8 cellular contexts compared by ENCODE assay signal in genomic region chr11:15113381-15113780, GRCh38. TPM values are rescaled to one million over a fixed set of nuclear protein-coding genes. Genes with fewer than 3 reads are reported as not detected.
DNase-seq lines count a peak whose midpoint lies in the region; ATAC-seq and TF ChIP-seq lines count a peak whose summit lies in the region.

No MANE protein-coding gene starts in this region.

- ATAC-seq in activated CD4-positive, CD25-positive, alpha-beta regulatory T cell treated with anti-CD3 and anti-CD28 coated beads, Interleukin-2, amount 50 U/mL, for 24 hours = peak; percentile 39 to 45
- ATAC-seq in HG03066 (IDR thresholded peaks at IDR 0.05; ENCODE audit: low read depth, unreplicated experiment) = peak; percentile 83
- peak; percentile 95 to 96 for ATAC-seq in stimulated activated naive B cell treated with anti-CD40 and anti-IgM and Interleukin-4, amounts not matched to agents 10 μg/mL and 1 μg/mL and 100 μg/mL, for 72 hours (replicated peaks)

- H3K36me3 Mint-ChIP-seq in stimulated activated naive B cell treated with anti-CD40 and anti-IgM and Interleukin-4, amounts not matched to agents 10 μg/mL and 1 μg/mL and 100 μg/mL, for 72 hours = peaks cover 3 to 4% of the 10 kb centered on the region in 2 donors

- H3K4me3 Mint-ChIP-seq in stimulated activated naive B cell treated with anti-CD40 and anti-IgM and Interleukin-4, amounts not matched to agents 10 μg/mL and 1 μg/mL and 100 μg/mL, for 72 hours = peak overlapping the region; percentile 77 to 80

- peaks cover 49 to 85% of the 10 kb centered on the region in 2 donors for H3K4me1 Mint-ChIP-seq in stimulated activated naive B cell treated with anti-CD40 and anti-IgM and Interleukin-4, amounts not matched to agents 10 μg/mL and 1 μg/mL and 100 μg/mL, for 72 hours

- H3K9me2 ChIP-seq in SK-N-SH = no peaks in the 10 kb centered on the region

- CTCF ChIA-PET in SK-N-SH (lab: Yijun Ruan, JAX) = interaction anchor here (0.9 to 6.2 kb wide), 6 partner anchors 11 to 139 kb away, joined by 3 to 67 read pairs (median 4); no protein-coding TSS in a partner anchor

- peaks cover 21 to 24% of the 10 kb centered on the region in 2 donors for H3K27me3 Mint-ChIP-seq in stimulated activated naive B cell treated with anti-CD40 and anti-IgM and Interleukin-4, amounts not matched to agents 10 μg/mL and 1 μg/mL and 100 μg/mL, for 72 hours

- H2AFZ ChIP-seq in SK-N-SH (ENCODE audit: low read depth) = no peak overlapping the region; the same call in 1 of the 2 replicates

- no peak overlapping the region for H3K4me3 ChIP-seq in SK-N-SH (ENCODE audit: low read depth in 2 of 2, low read length in 1 of 2)

- H3K36me3 ChIP-seq in SK-N-SH (replicated peaks in 1 of 2; ENCODE audit: control insufficient read depth in 1 of 2, insufficient read depth in 2 of 2, low read length in 1 of 2) = no peaks in the 10 kb centered on the region

- POLR2A ChIA-PET in SK-N-SH (lab: Yijun Ruan, JAX) = no interaction called here

- H4K20me1 ChIP-seq in SK-N-SH (ENCODE audit: insufficient read depth) = no peaks in the 10 kb centered on the region

- peaks cover 0 to 7% of the 10 kb centered on the region in 2 experiments; a peak in 1 of 4 replicates for H3K4me1 ChIP-seq in SK-N-SH (ENCODE audit: control insufficient read depth in 1 of 2, insufficient read depth in 2 of 2, low read depth in 1 of 2, low read length in 1 of 2)

- H3K4me2 ChIP-seq in SK-N-SH = no peak overlapping the region

- H3K27me3 ChIP-seq in SK-N-SH (ENCODE audit: insufficient read depth) = no peaks in the 10 kb centered on the region; the same call in 1 of the 2 replicates

- no peaks in the 10 kb centered on the region for H3F3A ChIP-seq in SK-N-SH (replicated peaks; ENCODE audit: insufficient read depth)

- no peak overlapping the region for H3K27ac ChIP-seq in SK-N-SH (ENCODE audit: low read depth in 2 of 2, low read length in 1 of 2)

- DNase-seq in activated CD4-positive, CD25-positive, alpha-beta regulatory T cell treated with anti-CD3 and anti-CD28 coated beads, Interleukin-2, amount 50 U/mL, for 72 hours = no peak
- DNase-seq in SKM-1 (lab: John Stamatoyannopoulos, UW; ENCODE audit: unreplicated experiment) (peak; percentile 90), activated gamma-delta T cell (lab: John Stamatoyannopoulos, UW) (no peak), H4 (ENCODE audit: low spot score) (no peak), SK-N-SH (no peak)
- DNase-seq in stimulated activated naive B cell treated with anti-CD40 and anti-IgM and Interleukin-4, amounts not matched to agents 10 μg/mL and 1 μg/mL and 100 μg/mL, for 72 hours = peak; percentile 73

- no peaks in the 10 kb centered on the region for H3K79me2 ChIP-seq in SK-N-SH (ENCODE audit: insufficient read depth)

- WGBS in SK-N-SH (ENCODE audit: low lambda C conversion rate) = 64% methylated on average over 4 of the region's 5 CpGs

- H3K9ac ChIP-seq in SK-N-SH = no peak overlapping the region

- H3K9me3 ChIP-seq in SK-N-SH = no peaks in the 10 kb centered on the region

- H3K9me3 Mint-ChIP-seq in stimulated activated naive B cell treated with anti-CD40 and anti-IgM and Interleukin-4, amounts not matched to agents 10 μg/mL and 1 μg/mL and 100 μg/mL, for 72 hours = peaks cover 2 to 4% of the 10 kb centered on the region in 2 donors

- TF ChIP-seq EP300 in SK-N-SH (IDR thresholded peaks at IDR 0.05; ENCODE audit: borderline replicate concordance in 1 of 2, low read depth in 1 of 2, low read length in 1 of 2) = no peak

- no peak for TF ChIP-seq RAD21 in SK-N-SH (IDR thresholded peaks at IDR 0.05; ENCODE audit: low read length)

- peak overlapping the region; percentile 94 for H3K27ac Mint-ChIP-seq in stimulated activated naive B cell treated with anti-CD40 and anti-IgM and Interleukin-4, amounts not matched to agents 10 μg/mL and 1 μg/mL and 100 μg/mL, for 72 hours

- no peak for TF ChIP-seq CTCF in SK-N-SH (IDR thresholded peaks at IDR 0.05)

TF ChIP-seq in SK-N-SH, 30 proteins besides CTCF, POLR2A, EP300 and RAD21:
- TF ChIP-seq NFIC (IDR thresholded peaks at IDR 0.05; ENCODE audit: borderline replicate concordance) (no peak), CHD2 (IDR thresholded peaks at IDR 0.05; ENCODE audit: low read length, partially characterized antibody) (no peak), FOSL2 (IDR thresholded peaks at IDR 0.05; ENCODE audit: borderline replicate concordance, low read depth) (no peak), JUND (IDR thresholded peaks at IDR 0.05) (no peak), YY1 (IDR thresholded peaks at IDR 0.05; ENCODE audit: low read depth) (no peak), NRF1 (IDR thresholded peaks at IDR 0.05; ENCODE audit: low read depth, low read length) (no peak), SMC3 (IDR thresholded peaks at IDR 0.05; ENCODE audit: low read depth, low read length) (no peak), GABPA (IDR thresholded peaks at IDR 0.05; ENCODE audit: low read depth) (no peak), FOXJ3 (CRISPR knock-in tag; IDR thresholded peaks at IDR 0.05) (no peak), FOXM1 (IDR thresholded peaks at IDR 0.05; ENCODE audit: low read depth) (no peak), TCF12 (IDR thresholded peaks at IDR 0.05) (no peak), PBX3 (IDR thresholded peaks at IDR 0.05) (no peak), MEF2A (IDR thresholded peaks at IDR 0.05; ENCODE audit: borderline replicate concordance, low read depth) (no peak), USF1 (IDR thresholded peaks at IDR 0.05; ENCODE audit: borderline replicate concordance, low read depth) (no peak), POLR2AphosphoS5 (IDR thresholded peaks at IDR 0.05; ENCODE audit: low read depth, low read length) (no peak), RCOR1 (IDR thresholded peaks at IDR 0.05; ENCODE audit: low read length) (no peak), RXRA (IDR thresholded peaks at IDR 0.05; ENCODE audit: borderline replicate concordance, low read depth) (no peak)
- TF ChIP-seq, protein P1, sequence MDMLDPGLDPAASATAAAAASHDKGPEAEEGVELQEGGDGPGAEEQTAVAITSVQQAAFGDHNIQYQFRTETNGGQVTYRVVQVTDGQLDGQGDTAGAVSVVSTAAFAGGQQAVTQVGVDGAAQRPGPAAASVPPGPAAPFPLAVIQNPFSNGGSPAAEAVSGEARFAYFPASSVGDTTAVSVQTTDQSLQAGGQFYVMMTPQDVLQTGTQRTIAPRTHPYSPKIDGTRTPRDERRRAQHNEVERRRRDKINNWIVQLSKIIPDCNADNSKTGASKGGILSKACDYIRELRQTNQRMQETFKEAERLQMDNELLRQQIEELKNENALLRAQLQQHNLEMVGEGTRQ (IDR thresholded peaks at IDR 0.05; ENCODE audit: borderline replicate concordance, low read depth, low read length) = no peak

RNA-seq across cellular contexts. Expression of gene INSC, which starts 1.3 kb away (rescaled TPM):
- total RNA-seq in H4 (2014; rRNA removed; shearing (Covaris generic)) = 0.23 TPM in 1 of 2 replicates, not detected in the other
- polyA plus RNA-seq in SK-N-SH (2012; rRNA removed) = not detected in 2 replicates
- not detected in 2 replicates for polyA plus RNA-seq in SK-N-SH (2012; cell fraction: cytosol; rRNA removed)
- 0.04 TPM in 1 of 2 replicates, not detected in the other for polyA plus RNA-seq in SK-N-SH (2012; cell fraction: nucleus; rRNA removed)

RNA-seq across cellular contexts. Expression of gene CALCB, which starts 40.0 kb away (rescaled TPM):
- total RNA-seq in H4 (2014; rRNA removed; shearing (Covaris generic)) = 0.08 and 0.81 TPM in 2 replicates
- polyA plus RNA-seq in SK-N-SH (2012; rRNA removed) = 0.07 and 0.11 TPM in 2 replicates
- polyA plus RNA-seq in SK-N-SH (2012; cell fraction: cytosol; rRNA removed) = 0.05 TPM in 2 replicates
- 0.11 and 0.15 TPM in 2 replicates for polyA plus RNA-seq in SK-N-SH (2012; cell fraction: nucleus; rRNA removed)

Comparison
In these comparisons a context has a peak if more than half of its experiments do, and no peak if none do; other contexts are left out.
1. ATAC-seq: peak in every context shown above with its lines; median percentile 96 in stimulated activated naive B cell treated with anti-CD40 and anti-IgM and Interleukin-4, amounts not matched to agents 10 μg/mL and 1 μg/mL and 100 μg/mL, for 72 hours; 83 in HG03066; 42 in activated CD4-positive, CD25-positive, alpha-beta regulatory T cell treated with anti-CD3 and anti-CD28 coated beads, Interleukin-2, amount 50 U/mL, for 24 hours.
2. DNase-seq: peak in SKM-1 (single experiment) and stimulated activated naive B cell treated with anti-CD40 and anti-IgM and Interleukin-4, amounts not matched to agents 10 μg/mL and 1 μg/mL and 100 μg/mL, for 72 hours (single experiment); none in activated CD4-positive, CD25-positive, alpha-beta regulatory T cell treated with anti-CD3 and anti-CD28 coated beads, Interleukin-2, amount 50 U/mL, for 72 hours (single experiment), activated gamma-delta T cell (single experiment), H4 (single experiment) and SK-N-SH (single experiment).